ENCODE assay signal across 12 cellular contexts in genomic region chr10:75508814-75509306, GRCh38.
DNase-seq lines count a peak whose midpoint lies in the region; ATAC-seq and TF ChIP-seq lines count a peak whose summit lies in the region.
"Had no signal": no experiment of that assay in that cellular context is flagged by ENCODE, and none has a peak within 500 bp of the region (broad histone marks: within the 10 kb centered on the region; RNA-seq: fewer than 3 reads in every experiment).

No MANE protein-coding gene starts in this region.

- no peaks in the 10 kb centered on the region for H3K9me3 ChIP-seq in mesenchymal stem cell (ENCODE audit: control insufficient read depth, low read length)

- H3K4me3 Mint-ChIP-seq in activated T-helper 2 cell treated with anti-CD3 and anti-CD28 coated beads, Interferon-gamma antibody, Interleukin-2, Interleukin-4, amounts not matched to agents 10 μg/mL and 5 μg/mL and 100 μg/mL, durations not matched to agents 14 hours and 24 hours and 36 hours (ENCODE audit: low read depth) = no peak overlapping the region
- H3K4me3 Mint-ChIP-seq in activated CD8-positive, alpha-beta memory T cell treated with anti-CD3 and anti-CD28 coated beads, Interleukin-2, amount 10 ng/mL, durations not matched to agents 7 days and 5 days = no peak overlapping the region
- H3K4me3 Mint-ChIP-seq: activated naive CD8-positive, alpha-beta T cell had no signal

- DNase-seq in HT-29 (ENCODE audit: low spot score) (peak; percentile 14), mesenchymal stem cell (peak; percentile 62), activated T-cell treated with anti-CD3 and anti-CD28 coated beads for 4 hours (no peak)
- no peak for DNase-seq in activated T-helper 2 cell treated with anti-CD3 and anti-CD28 coated beads, Interferon-gamma antibody, Interleukin-2, Interleukin-4, amounts not matched to agents 10 μg/mL and 5 μg/mL and 100 μg/mL, durations not matched to agents 14 hours and 24 hours and 36 hours (ENCODE audit: low spot score)
- DNase-seq in activated CD8-positive, alpha-beta memory T cell treated with anti-CD3 and anti-CD28 coated beads, Interleukin-2, amount 10 ng/mL, durations not matched to agents 7 days and 5 days = no peak
- DNase-seq: AML-193, posterior cingulate gyrus had no signal

- H2BK15ac ChIP-seq in mesenchymal stem cell (ENCODE audit: low read depth, poor library complexity, severe bottlenecking) = no peak overlapping the region

- H2BK12ac ChIP-seq in mesenchymal stem cell (ENCODE audit: low read length in 2 of 2) = peak overlapping the region in 1 of 2 experiments; percentile 98

- H3K27me3 Mint-ChIP-seq in activated T-helper 2 cell treated with anti-CD3 and anti-CD28 coated beads, Interferon-gamma antibody, Interleukin-2, Interleukin-4, amounts not matched to agents 10 μg/mL and 5 μg/mL and 100 μg/mL, durations not matched to agents 14 hours and 24 hours and 36 hours (ENCODE audit: low read depth) = peaks cover 3% of the 10 kb centered on the region
- H3K27me3 Mint-ChIP-seq in activated CD8-positive, alpha-beta memory T cell treated with anti-CD3 and anti-CD28 coated beads, Interleukin-2, amount 10 ng/mL, durations not matched to agents 7 days and 5 days = no peaks in the 10 kb centered on the region

- H3K9me3 Mint-ChIP-seq in activated T-helper 2 cell treated with anti-CD3 and anti-CD28 coated beads, Interferon-gamma antibody, Interleukin-2, Interleukin-4, amounts not matched to agents 10 μg/mL and 5 μg/mL and 100 μg/mL, durations not matched to agents 14 hours and 24 hours and 36 hours = no peaks in the 10 kb centered on the region
- H3K9me3 Mint-ChIP-seq in activated CD8-positive, alpha-beta memory T cell treated with anti-CD3 and anti-CD28 coated beads, Interleukin-2, amount 10 ng/mL, durations not matched to agents 7 days and 5 days (ENCODE audit: low read depth) = no peaks in the 10 kb centered on the region

- H3K27ac Mint-ChIP-seq in activated T-helper 2 cell treated with anti-CD3 and anti-CD28 coated beads, Interferon-gamma antibody, Interleukin-2, Interleukin-4, amounts not matched to agents 10 μg/mL and 5 μg/mL and 100 μg/mL, durations not matched to agents 14 hours and 24 hours and 36 hours = no peak overlapping the region
- no peak overlapping the region for H3K27ac Mint-ChIP-seq in activated CD8-positive, alpha-beta memory T cell treated with anti-CD3 and anti-CD28 coated beads, Interleukin-2, amount 10 ng/mL, durations not matched to agents 7 days and 5 days
- H3K27ac Mint-ChIP-seq: activated naive CD8-positive, alpha-beta T cell had no signal

- peak overlapping the region in 1 of 2 experiments; percentile 66 for H3K4ac ChIP-seq in mesenchymal stem cell (ENCODE audit: low read depth in 1 of 2, low read length in 2 of 2)

- no peaks in the 10 kb centered on the region for H3K27me3 ChIP-seq in ACC112 (ENCODE audit: insufficient read depth, low read length)
- H3K27me3 ChIP-seq in mesenchymal stem cell (ENCODE audit: control insufficient read depth in 1 of 2, insufficient read depth in 1 of 2, low read length in 2 of 2) = peaks cover 0 to 44% of the 10 kb centered on the region in 2 experiments

- H3K9ac ChIP-seq in mesenchymal stem cell (ENCODE audit: low read length) = peak overlapping the region; percentile 51

- no peaks in the 10 kb centered on the region for H3K36me3 ChIP-seq in ACC112 (ENCODE audit: insufficient read depth, low read length)
- H3K36me3 ChIP-seq in mesenchymal stem cell (ENCODE audit: control insufficient read depth in 1 of 2, insufficient read depth in 2 of 2, low read depth in 1 of 2, low read length in 2 of 2) = no peaks in the 10 kb centered on the region

- H3K4me1 ChIP-seq in ACC112 (ENCODE audit: control insufficient read depth, insufficient read depth, low read length, unreplicated experiment) (peaks cover 32% of the 10 kb centered on the region), mesenchymal stem cell (ENCODE audit: control insufficient read depth, insufficient read depth, low read depth, low read length) (peaks cover 1% of the 10 kb centered on the region)

- H4K91ac ChIP-seq in mesenchymal stem cell (ENCODE audit: low read length) = no peak overlapping the region

- H3K79me1 ChIP-seq in mesenchymal stem cell (replicated peaks; ENCODE audit: low read length, poor library complexity, severe bottlenecking) = no peaks in the 10 kb centered on the region

- peak overlapping the region in 1 of 2 experiments; percentile 94 for H3K18ac ChIP-seq in mesenchymal stem cell (ENCODE audit: low read depth in 1 of 2, low read length in 2 of 2)

- no peak overlapping the region for H3K23ac ChIP-seq in mesenchymal stem cell (ENCODE audit: low read length in 2 of 2)

- no peak for ATAC-seq in HG03139 (IDR thresholded peaks at IDR 0.05; ENCODE audit: unreplicated experiment)
- no peak for ATAC-seq in activated CD8-positive, alpha-beta memory T cell treated with anti-CD3 and anti-CD28 coated beads, Interleukin-2, amount 10 ng/mL, durations not matched to agents 7 days and 5 days

- TF ChIP-seq CTCF in VCaP (conservative IDR thresholded peaks at IDR 0.05) = no peak

- no peak overlapping the region for H2AK5ac ChIP-seq in mesenchymal stem cell (ENCODE audit: low read length, severe bottlenecking)

- H3K4me2 ChIP-seq in mesenchymal stem cell (ENCODE audit: low read length, poor library complexity, severe bottlenecking) = no peak overlapping the region

- peak overlapping the region in 1 of 2 experiments; percentile 58 for H3K14ac ChIP-seq in mesenchymal stem cell (ENCODE audit: low read length in 2 of 2)

- H4K8ac ChIP-seq in mesenchymal stem cell (ENCODE audit: low read length) = peak overlapping the region; percentile 78

- H2AFZ ChIP-seq in ACC112 (ENCODE audit: low read length, unreplicated experiment) (peak overlapping the region; percentile 29), mesenchymal stem cell (ENCODE audit: low read depth, low read length) (no peak overlapping the region)

- no peak overlapping the region for H2BK5ac ChIP-seq in mesenchymal stem cell (ENCODE audit: low read depth, low read length, poor library complexity, severe bottlenecking)

- CTCF ChIA-PET in activated CD8-positive, alpha-beta memory T cell treated with anti-CD3 and anti-CD28 coated beads, Interleukin-2, amount 10 ng/mL, durations not matched to agents 7 days and 5 days (lab: Charles Lee) = no interaction called here

- intact Hi-C loops in activated T-helper 2 cell treated with anti-CD3 and anti-CD28 coated beads, Interferon-gamma antibody, Interleukin-2, Interleukin-4, amounts not matched to agents 10 μg/mL and 5 μg/mL and 100 μg/mL, durations not matched to agents 14 hours and 24 hours and 36 hours (cut with micrococcal nuclease) = no loop called here

- 23% methylated on average over 5 of the region's 7 CpGs for WGBS in mesenchymal stem cell

- H3K4me1 Mint-ChIP-seq in activated T-helper 2 cell treated with anti-CD3 and anti-CD28 coated beads, Interferon-gamma antibody, Interleukin-2, Interleukin-4, amounts not matched to agents 10 μg/mL and 5 μg/mL and 100 μg/mL, durations not matched to agents 14 hours and 24 hours and 36 hours (ENCODE audit: low read depth) = peaks cover 7% of the 10 kb centered on the region
- H3K4me1 Mint-ChIP-seq in activated CD8-positive, alpha-beta memory T cell treated with anti-CD3 and anti-CD28 coated beads, Interleukin-2, amount 10 ng/mL, durations not matched to agents 7 days and 5 days = no peaks in the 10 kb centered on the region

- no peaks in the 10 kb centered on the region for H3K36me3 Mint-ChIP-seq in activated T-helper 2 cell treated with anti-CD3 and anti-CD28 coated beads, Interferon-gamma antibody, Interleukin-2, Interleukin-4, amounts not matched to agents 10 μg/mL and 5 μg/mL and 100 μg/mL, durations not matched to agents 14 hours and 24 hours and 36 hours (ENCODE audit: low read depth)
- no peaks in the 10 kb centered on the region for H3K36me3 Mint-ChIP-seq in activated CD8-positive, alpha-beta memory T cell treated with anti-CD3 and anti-CD28 coated beads, Interleukin-2, amount 10 ng/mL, durations not matched to agents 7 days and 5 days
- H3K36me3 Mint-ChIP-seq: activated naive CD8-positive, alpha-beta T cell had no signal

- no peaks in the 10 kb centered on the region for H3K79me2 ChIP-seq in ACC112 (ENCODE audit: control insufficient read depth, insufficient read depth, low read length, unreplicated experiment)

- H2BK120ac ChIP-seq in mesenchymal stem cell (ENCODE audit: low read depth, low read length) = peak overlapping the region; percentile 94

- H3K4me3 ChIP-seq in ACC112 (ENCODE audit: low read depth, low read length) (peak overlapping the region; percentile 22; the same call in 1 of the 2 replicates), mesenchymal stem cell (ENCODE audit: insufficient read depth in 1 of 2, low read depth in 1 of 2, low read length in 2 of 2) (peak overlapping the region in 1 of 2 experiments; percentile 7)

- H3K27ac ChIP-seq in ACC112 (ENCODE audit: low read depth, low read length) = peak overlapping the region; percentile 65
- H3K27ac ChIP-seq in VCaP = peak overlapping the region; percentile 80
- no peak overlapping the region for H3K27ac ChIP-seq in mesenchymal stem cell (ENCODE audit: low read length, poor library complexity, severe bottlenecking)
- H3K27ac ChIP-seq: HL-60 had no signal

Comparison
In these comparisons a context has a peak if more than half of its experiments do, and no peak if none do; other contexts are left out.
1. DNase-seq: peak in HT-29 (single experiment) and mesenchymal stem cell (single experiment); none in activated T-helper 2 cell treated with anti-CD3 and anti-CD28 coated beads, Interferon-gamma antibody, Interleukin-2, Interleukin-4, amounts not matched to agents 10 μg/mL and 5 μg/mL and 100 μg/mL, durations not matched to agents 14 hours and 24 hours and 36 hours (single experiment), activated CD8-positive, alpha-beta memory T cell treated with anti-CD3 and anti-CD28 coated beads, Interleukin-2, amount 10 ng/mL, durations not matched to agents 7 days and 5 days (single experiment) and activated T-cell treated with anti-CD3 and anti-CD28 coated beads for 4 hours (single experiment).